25 cellular contexts compared by ENCODE assay signal in genomic region chr2:98216611-98217010, GRCh38.
"Had no signal": no experiment of that assay in that cellular context is flagged by ENCODE, and none has a peak within 500 bp of the region (broad histone marks: within the 10 kb centered on the region; RNA-seq: fewer than 3 reads in every experiment).

No MANE protein-coding gene starts in this region.

- H3K27me3 ChIP-seq: ovary, right lobe of liver, vagina had no signal

- ATAC-seq: activated CD8-positive, alpha-beta T cell treated with anti-CD3 and anti-CD28 coated beads for 36 hours; activated naive CD8-positive, alpha-beta T cell treated with anti-CD3 and anti-CD28 coated beads, Interleukin-2, amount 50 U/mL, for 24 hours; right lobe of liver; T-helper 17 cell had no signal

- H3K27ac ChIP-seq: left ventricle myocardium inferior, neutrophil, ovary, right lobe of liver, thoracic aorta, vagina had no signal

- DNase-seq: activated B cell treated with CpG ODN at 0.5 μM for 24 hours; activated CD4-positive, alpha-beta T cell treated with anti-CD3 and anti-CD28 coated beads, Interleukin-2, amount 50 U/mL, for 1 hour; activated CD8-positive, alpha-beta T cell treated with anti-CD3 and anti-CD28 coated beads for 36 hours; activated naive CD8-positive, alpha-beta T cell treated with anti-CD3 and anti-CD28 coated beads, Interleukin-2, amount 50 U/mL, for 24 hours; activated T-cell treated with anti-CD3 and anti-CD28 coated beads, Interleukin-2, amount 50 U/mL, for 48 hours; amygdala; dermis blood vessel endothelial cell; effector CD8-positive, alpha-beta T cell; erythroblast; head of caudate nucleus; hippocampal formation; immature natural killer cell; kidney glomerular epithelial cell; left ventricle myocardium inferior; ovary; right lobe of liver; stimulated activated CD4-positive, alpha-beta T cell treated with anti-CD3 and anti-CD28 coated beads, Interleukin-12 subunit alpha, Interleukin-12 subunit beta, amount 100 ng/mL, for 4 hours; stimulated activated CD4-positive, alpha-beta T cell treated with anti-CD3 and anti-CD28 coated beads, Interleukin-4, amount 100 ng/mL, for 1 hour; SW 1271; T-helper 17 cell; T1000 had no signal

- H3K36me3 ChIP-seq: left ventricle myocardium inferior, neutrophil, ovary, right lobe of liver, thoracic aorta, vagina had no signal

- H3K9me3 ChIP-seq: neutrophil, ovary, right lobe of liver, vagina had no signal

- H3K4me3 ChIP-seq: left ventricle myocardium inferior, lung, ovary, right lobe of liver, thoracic aorta, vagina had no signal

- H3K4me1 ChIP-seq: left ventricle myocardium inferior, right lobe of liver, vagina had no signal
